Comparison of ENCODE assay signal across 8 cellular contexts in the genomic region with DNA sequence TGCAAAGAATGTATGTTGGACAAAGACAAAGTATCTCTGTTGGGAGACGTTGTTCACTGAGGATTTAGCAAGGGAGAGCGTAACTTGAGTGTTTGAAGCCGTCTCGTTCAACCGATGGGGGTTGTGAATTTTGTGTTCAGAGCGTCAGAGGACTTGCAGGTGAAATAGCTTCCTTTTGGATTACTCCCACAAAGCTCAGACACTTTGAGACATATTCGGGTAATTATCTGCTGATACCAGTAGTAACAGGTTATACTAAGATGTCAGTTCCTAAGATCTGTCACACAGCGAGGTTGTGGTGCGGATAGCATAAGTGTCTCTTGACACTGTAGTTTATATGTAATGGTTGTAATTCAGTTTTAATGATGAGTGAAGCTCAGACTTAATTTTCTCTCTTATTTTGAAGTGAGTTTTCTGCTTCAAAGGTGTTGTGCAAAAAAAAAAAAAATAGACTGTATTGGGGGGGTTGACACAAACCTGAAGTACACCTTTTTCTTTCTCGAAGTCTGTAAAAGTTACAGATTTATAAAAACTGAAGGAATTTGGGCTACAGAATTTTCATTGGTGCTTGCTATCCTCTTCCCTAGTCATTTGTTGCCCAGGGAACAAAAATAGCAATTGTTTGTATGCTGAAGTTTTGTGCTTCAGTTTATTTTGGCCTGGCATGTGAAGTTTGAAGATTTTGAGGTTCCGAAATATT. TPM values are rescaled to one million over a fixed set of nuclear protein-coding genes. Genes with fewer than 3 reads are reported as not detected.
DNase-seq lines count a peak whose midpoint lies in the region; ATAC-seq, FAIRE-seq and TF ChIP-seq lines count a peak whose summit lies in the region.

No MANE protein-coding gene starts in this region.

- no peak for FAIRE-seq in kidney (lab: Jason Lieb, UNC)
- no peak for FAIRE-seq in HTR-8/SVneo (lab: Jason Lieb, UNC)

- H3K4me3 ChIP-seq in AG10803 (ENCODE audit: low read length) (peak overlapping the region; percentile 97), HFF-Myc (replicated peaks; ENCODE audit: low read depth, low read length) (peak overlapping the region; percentile 93), kidney (ENCODE audit: low read length in 2 of 2) (peak overlapping the region; percentile 86 to 96)

- peaks cover 20 to 23% of the 10 kb centered on the region in 2 donors for H3K4me1 ChIP-seq in kidney (ENCODE audit: control insufficient read depth in 1 of 2, insufficient read depth in 1 of 2, low read depth in 1 of 2, low read length in 2 of 2)

- intact Hi-C loops in kidney (cut with DNase I) = no loop called here

- H3K9me3 ChIP-seq in kidney (ENCODE audit: control insufficient read depth in 1 of 2, low read length in 2 of 2) = no peaks in the 10 kb centered on the region

- no peaks in the 10 kb centered on the region for H3K36me3 ChIP-seq in kidney (ENCODE audit: control insufficient read depth in 1 of 2, insufficient read depth in 2 of 2, low read length in 2 of 2)

- DNase-seq in AG10803 (ENCODE audit: low read depth) = peak; percentile 48
- no peak for DNase-seq in HFF-Myc (ENCODE audit: extremely low read depth, low read depth)
- DNase-seq in kidney = no peak
- peak in 2 of 49 donors; percentile 30 to 45 for DNase-seq in substantia nigra (lab: John Stamatoyannopoulos, UW)
- DNase-seq in HTR-8/SVneo (ENCODE audit: insufficient read length, low spot score) = no peak
- no peak for DNase-seq in activated CD4-positive, alpha-beta T cell treated with anti-CD3 and anti-CD28 coated beads, Interleukin-2, amount 50 U/mL, for 1 hour

- TF ChIP-seq CTCF in AG10803 (conservative IDR thresholded peaks at IDR 0.05; ENCODE audit: low read length) (no peak), HFF-Myc (IDR thresholded peaks at IDR 0.05; ENCODE audit: low read depth, low read length, missing control alignments) (no peak), kidney (IDR thresholded peaks at IDR 0.05; ENCODE audit: borderline replicate concordance, extremely low read depth, insufficient read depth) (no peak)

- ATAC-seq in HG03039 (IDR thresholded peaks at IDR 0.05; ENCODE audit: unreplicated experiment) = no peak

- H3K9ac ChIP-seq in kidney (ENCODE audit: low read length in 2 of 2) = peak overlapping the region; percentile 6 to 74

- H3K27ac ChIP-seq in angular gyrus (ENCODE audit: low read depth, low read length) = peak overlapping the region; percentile 85
- peak overlapping the region; percentile 82 to 99 for H3K27ac ChIP-seq in kidney (ENCODE audit: low read depth in 2 of 2, low read length in 2 of 2)
- peak overlapping the region; percentile 86 for H3K27ac ChIP-seq in substantia nigra (ENCODE audit: low read depth, low read length, poor library complexity, severe bottlenecking)

RNA-seq across cellular contexts. Expression of gene ASXL1, which starts 1.7 kb away (rescaled TPM):
- total RNA-seq in kidney = 71.1 TPM
- polyA plus RNA-seq in kidney (ENCODE audit: insufficient read depth, low read depth, low replicate concordance) = 16.2 TPM
